In the genomic region with DNA sequence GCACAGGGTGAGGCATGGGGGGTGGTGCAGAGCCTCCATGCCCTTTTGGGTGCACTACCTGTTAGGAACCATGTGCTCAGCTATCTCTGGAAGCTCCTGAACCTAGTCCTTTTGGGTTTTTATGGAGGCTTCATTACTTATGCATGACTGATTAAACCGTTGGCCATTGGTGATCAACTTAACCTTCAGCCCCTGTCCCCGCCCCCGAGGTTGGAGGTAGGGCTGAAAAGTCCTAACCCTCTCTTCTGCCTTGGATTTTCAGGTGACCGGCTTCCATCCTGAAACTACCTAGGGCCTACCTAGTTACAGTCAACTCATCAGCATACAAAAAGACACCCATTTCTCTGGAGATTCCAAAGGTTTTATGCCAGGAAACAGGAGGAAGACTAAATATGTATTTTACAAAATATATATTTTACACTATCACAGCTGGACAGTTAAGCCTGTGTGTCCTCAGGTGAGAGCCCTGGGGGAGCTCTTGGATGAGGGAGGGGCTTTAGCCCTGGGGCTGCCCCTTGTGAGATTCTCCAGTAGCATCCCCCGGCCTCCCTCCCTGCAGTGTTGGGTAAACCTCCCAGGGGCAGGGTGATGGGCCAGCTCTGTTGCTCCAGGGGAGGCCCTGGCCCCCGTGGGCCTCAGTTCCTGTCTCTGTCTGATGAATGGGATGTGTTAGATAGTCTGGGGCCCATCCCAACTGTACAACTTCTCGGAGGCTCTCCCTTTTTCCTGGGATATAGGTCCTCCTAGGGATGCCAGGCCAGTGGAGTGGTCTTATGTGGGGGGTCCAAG, we compare ENCODE assay signal across 1 cellular context.
TF ChIP-seq lines count a peak whose summit lies in the region.

No MANE protein-coding gene starts in this region.

TF ChIP-seq in HepG2, 621 proteins besides CTCF, POLR2A, EP300 and RAD21:
- TF ChIP-seq SIX1 (CRISPR knock-in tag; IDR thresholded peaks at IDR 0.05; ENCODE audit: borderline replicate concordance) (no peak), ZSCAN22 (CRISPR knock-in tag; IDR thresholded peaks at IDR 0.05) (no peak), ZNF703 (CRISPR knock-in tag; IDR thresholded peaks at IDR 0.05; ENCODE audit: borderline replicate concordance) (no peak), NBN (conservative IDR thresholded peaks at IDR 0.05) (no peak), ZNF570 (CRISPR knock-in tag; IDR thresholded peaks at IDR 0.05; ENCODE audit: borderline replicate concordance) (no peak), GABPB1 (CRISPR knock-in tag; IDR thresholded peaks at IDR 0.05) (no peak), GZF1 (CRISPR knock-in tag; IDR thresholded peaks at IDR 0.05) (no peak), NFE2L1 (CRISPR knock-in tag; IDR thresholded peaks at IDR 0.05; ENCODE audit: borderline replicate concordance) (no peak), ZNF350 (CRISPR knock-in tag; IDR thresholded peaks at IDR 0.05; ENCODE audit: borderline replicate concordance, low read depth) (no peak)
- TF ChIP-seq, protein P1, sequence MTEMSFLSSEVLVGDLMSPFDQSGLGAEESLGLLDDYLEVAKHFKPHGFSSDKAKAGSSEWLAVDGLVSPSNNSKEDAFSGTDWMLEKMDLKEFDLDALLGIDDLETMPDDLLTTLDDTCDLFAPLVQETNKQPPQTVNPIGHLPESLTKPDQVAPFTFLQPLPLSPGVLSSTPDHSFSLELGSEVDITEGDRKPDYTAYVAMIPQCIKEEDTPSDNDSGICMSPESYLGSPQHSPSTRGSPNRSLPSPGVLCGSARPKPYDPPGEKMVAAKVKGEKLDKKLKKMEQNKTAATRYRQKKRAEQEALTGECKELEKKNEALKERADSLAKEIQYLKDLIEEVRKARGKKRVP (CRISPR knock-in tag; IDR thresholded peaks at IDR 0.05), result no peak
- TF ChIP-seq, protein P2, sequence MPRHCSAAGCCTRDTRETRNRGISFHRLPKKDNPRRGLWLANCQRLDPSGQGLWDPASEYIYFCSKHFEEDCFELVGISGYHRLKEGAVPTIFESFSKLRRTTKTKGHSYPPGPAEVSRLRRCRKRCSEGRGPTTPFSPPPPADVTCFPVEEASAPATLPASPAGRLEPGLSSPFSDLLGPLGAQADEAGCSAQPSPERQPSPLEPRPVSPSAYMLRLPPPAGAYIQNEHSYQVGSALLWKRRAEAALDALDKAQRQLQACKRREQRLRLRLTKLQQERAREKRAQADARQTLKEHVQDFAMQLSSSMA (CRISPR knock-in tag; IDR thresholded peaks at IDR 0.05), result no peak
- TF ChIP-seq, protein P3, sequence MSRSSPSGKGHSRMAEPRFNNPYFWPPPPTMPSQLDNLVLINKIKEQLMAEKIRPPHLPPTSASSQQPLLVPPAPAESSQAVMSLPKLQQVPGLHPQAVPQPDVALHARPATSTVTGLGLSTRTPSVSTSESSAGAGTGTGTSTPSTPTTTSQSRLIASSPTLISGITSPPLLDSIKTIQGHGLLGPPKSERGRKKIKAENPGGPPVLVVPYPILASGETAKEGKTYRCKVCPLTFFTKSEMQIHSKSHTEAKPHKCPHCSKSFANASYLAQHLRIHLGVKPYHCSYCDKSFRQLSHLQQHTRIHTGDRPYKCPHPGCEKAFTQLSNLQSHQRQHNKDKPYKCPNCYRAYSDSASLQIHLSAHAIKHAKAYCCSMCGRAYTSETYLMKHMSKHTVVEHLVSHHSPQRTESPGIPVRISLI (CRISPR knock-in tag; IDR thresholded peaks at IDR 0.05; ENCODE audit: borderline replicate concordance), result no peak
